8 cellular contexts compared by ENCODE assay signal in genomic region chr20:50186151-50186885, GRCh38. TPM values are rescaled to one million over a fixed set of nuclear protein-coding genes. Genes with fewer than 3 reads are reported as not detected.
DNase-seq lines count a peak whose midpoint lies in the region; ATAC-seq, FAIRE-seq and TF ChIP-seq lines count a peak whose summit lies in the region.

No MANE protein-coding gene starts in this region.

- H3K4me1 Mint-ChIP-seq in CD8-positive, alpha-beta T cell (ENCODE audit: low read depth) = peaks cover 2% of the 10 kb centered on the region

- no peak overlapping the region for H2BK12ac ChIP-seq in H1 (ENCODE audit: low read depth, low read length)

- H3K4ac ChIP-seq in H1 (replicated peaks; ENCODE audit: insufficient read length, low read depth, low read length) = no peak overlapping the region

- H3K4me3 Mint-ChIP-seq in CD8-positive, alpha-beta T cell = no peak overlapping the region

- no peak overlapping the region for H2BK120ac ChIP-seq in H1 (replicated peaks; ENCODE audit: low read depth, low read length)

- CTCF ChIA-PET in CD8-positive, alpha-beta T cell (lab: Charles Lee) = interaction anchor here (0.5 to 16.8 kb wide), 27 partner anchors 9 to 563 kb away, joined by 3 to 325 read pairs (median 3); partner anchors contain the start of gene PEDS1
- CTCF ChIA-PET in H1 (lab: Charles Lee; ENCODE audit: partially characterized antibody) = interaction anchor here (0.5 to 8.8 kb wide), 44 partner anchors 9 to 1156 kb away, joined by 3 to 115 read pairs (median 4); no protein-coding TSS in a partner anchor

- POLR2A ChIA-PET in CD8-positive, alpha-beta T cell (lab: Charles Lee) = no interaction called here
- POLR2A ChIA-PET in H1 (lab: Charles Lee; ENCODE audit: partially characterized antibody) = interaction anchor here (0.9 to 1.4 kb wide), 3 partner anchors 11 to 147 kb away, joined by 3 read pairs; no protein-coding TSS in a partner anchor

- TF ChIP-seq RAD21 in H1 (IDR thresholded peaks at IDR 0.05 in 1 of 2, conservative IDR thresholded peaks at IDR 0.05 in 1 of 2; ENCODE audit: low read depth in 2 of 2, low read length in 2 of 2) = peak; percentile 98

- H3K4me1 ChIP-seq in CD8-positive, alpha-beta T cell (ENCODE audit: insufficient read depth, low read length) = no peaks in the 10 kb centered on the region
- peaks cover 0 to 13% (median 4%) of the 10 kb centered on the region in 4 experiments; a peak in 5 of 7 replicates for H3K4me1 ChIP-seq in H1 (replicated peaks in 1 of 4; ENCODE audit: control insufficient read depth in 3 of 4, insufficient read depth in 4 of 4, low read length in 3 of 4)

- peaks cover 17% of the 10 kb centered on the region for H3K27me3 Mint-ChIP-seq in CD8-positive, alpha-beta T cell (ENCODE audit: low read depth)

- H2BK15ac ChIP-seq in H1 (ENCODE audit: low read length) = no peak overlapping the region

- no peak overlapping the region for H3K27ac Mint-ChIP-seq in CD8-positive, alpha-beta T cell

- H3K18ac ChIP-seq in H1 (ENCODE audit: extremely low read depth, low read length) = no peak overlapping the region

- no peak overlapping the region for H2BK5ac ChIP-seq in H1 (ENCODE audit: low read depth, low read length)

- H4K8ac ChIP-seq in H1 (ENCODE audit: extremely low read depth, insufficient read depth, low read length) = no peak overlapping the region

- no peak overlapping the region for H4K91ac ChIP-seq in H1 (replicated peaks; ENCODE audit: insufficient read length, low read length)

- no peaks in the 10 kb centered on the region for H3K36me3 ChIP-seq in CD8-positive, alpha-beta T cell (ENCODE audit: insufficient read depth, low read length)
- no peaks in the 10 kb centered on the region for H3K36me3 ChIP-seq in H1 (ENCODE audit: control insufficient read depth in 2 of 4, insufficient read depth in 4 of 4, low read length in 3 of 4)

- no peak overlapping the region for H3K4me2 ChIP-seq in H1 (ENCODE audit: insufficient read depth in 1 of 2, low read depth in 2 of 2, low read length in 2 of 2)

- H3K27ac ChIP-seq in CD8-positive, alpha-beta T cell (ENCODE audit: low read depth, low read length) = no peak overlapping the region
- H3K27ac ChIP-seq in H1 (ENCODE audit: low read depth, low read length) = no peak overlapping the region

- TF ChIP-seq POLR2A in H1 (IDR thresholded peaks at IDR 0.05; ENCODE audit: control extremely low read depth in 1 of 2, low read depth in 2 of 2, low read length in 2 of 2) = no peak

- no peaks in the 10 kb centered on the region for H3K9me3 Mint-ChIP-seq in CD8-positive, alpha-beta T cell

- no peaks in the 10 kb centered on the region for H3K79me2 ChIP-seq in H1 (ENCODE audit: control insufficient read depth in 1 of 2, insufficient read depth in 2 of 2, low read length in 2 of 2)

- no peak overlapping the region for H3K14ac ChIP-seq in H1 (ENCODE audit: insufficient read length)

- H2AFZ ChIP-seq in H1 (ENCODE audit: low read length) = 0 out of 2 replicates have a peak overlapping the region, but pooled peaks have one; percentile 20

- no peaks in the 10 kb centered on the region for H3K27me3 ChIP-seq in CD8-positive, alpha-beta T cell (ENCODE audit: insufficient read depth, low read length)
- H3K27me3 ChIP-seq in H1 (replicated peaks in 1 of 4; ENCODE audit: control insufficient read depth in 3 of 4, extremely low read depth in 1 of 4, insufficient read depth in 3 of 4, low read length in 3 of 4) = peaks cover 0 to 2% (median 0%) of the 10 kb centered on the region in 4 experiments; a peak in 1 of 7 replicates

- TF ChIP-seq CTCF in CD8-positive, alpha-beta T cell (IDR thresholded peaks at IDR 0.05) = peak; percentile 96
- TF ChIP-seq CTCF in H1 (IDR thresholded peaks at IDR 0.05; ENCODE audit: control extremely low read depth in 1 of 3, insufficient read depth in 1 of 3, low read depth in 1 of 3, low read length in 3 of 3) = peak; percentile 95 to 99 (median 97)

- H3K9me3 ChIP-seq in CD8-positive, alpha-beta T cell (ENCODE audit: low read length) = no peaks in the 10 kb centered on the region
- no peaks in the 10 kb centered on the region for H3K9me3 ChIP-seq in H1 (ENCODE audit: insufficient read depth in 2 of 2, low read depth in 1 of 2, low read length in 1 of 2)

- H3K36me3 Mint-ChIP-seq in CD8-positive, alpha-beta T cell = no peaks in the 10 kb centered on the region

- H3K4me3 ChIP-seq in CD8-positive, alpha-beta T cell (ENCODE audit: low read depth, low read length) = no peak overlapping the region
- no peak overlapping the region for H3K4me3 ChIP-seq in H1 (ENCODE audit: extremely low read depth in 1 of 4, insufficient read depth in 2 of 4, low read depth in 3 of 4, low read length in 4 of 4)

- no peak overlapping the region for H2AK5ac ChIP-seq in H1 (ENCODE audit: low read depth, low read length)

- intact Hi-C loops in CD8-positive, alpha-beta T cell (cut with DNase I, micrococcal nuclease) = loop anchor here (1.0 to 5.0 kb wide), 7 partner anchors 274 to 562 kb away; no protein-coding TSS in a partner anchor

- no peak overlapping the region for H3K56ac ChIP-seq in H1 (replicated peaks; ENCODE audit: insufficient read length, low read depth, low read length)

- peak; percentile 74 to 96 (median 88) for DNase-seq in CD8-positive, alpha-beta T cell
- DNase-seq in HT1080 (ENCODE audit: low read depth) (peak; percentile 70), NOMO-1 treated with DMSO at 0.1 percent for 48 hours (lab: John Stamatoyannopoulos, UW; ENCODE audit: unreplicated experiment) (peak; percentile 46), H1 (ENCODE audit: low read depth in 1 of 2, low spot score in 2 of 2) (peak; percentile 84 to 100), midbrain (lab: John Stamatoyannopoulos, UW) (peak; percentile 87)
- peak; percentile 70 to 84 for DNase-seq in activated CD8-positive, alpha-beta memory T cell treated with anti-CD3 and anti-CD28 coated beads for 4 hours (ENCODE audit: low read depth in 2 of 2)
- peak; percentile 83 for DNase-seq in stimulated activated CD8-positive, alpha-beta memory T cell treated with anti-CD3 and anti-CD28 coated beads, Interleukin-4, amount 100 ng/mL, for 24 hours (ENCODE audit: low read depth)

- FAIRE-seq in H1 (lab: Jason Lieb, UNC) = no peak

- no peak overlapping the region for H3K9ac ChIP-seq in H1 (replicated peaks in 1 of 4; ENCODE audit: extremely low read depth in 1 of 4, low read depth in 3 of 4, low read length in 3 of 4)

- no peaks in the 10 kb centered on the region; the same call in 1 of the 2 replicates for H3K23me2 ChIP-seq in H1 (ENCODE audit: low read depth, low read length)

- H4K20me1 ChIP-seq in H1 (replicated peaks in 1 of 2; ENCODE audit: control insufficient read depth in 1 of 2, insufficient read depth in 2 of 2, low read length in 2 of 2) = no peaks in the 10 kb centered on the region

- TF ChIP-seq EP300 in H1 (IDR thresholded peaks at IDR 0.05; ENCODE audit: borderline replicate concordance in 1 of 2, low read depth in 2 of 2, low read length in 2 of 2) = no peak

- no peaks in the 10 kb centered on the region for H3K79me1 ChIP-seq in H1 (ENCODE audit: low read depth, low read length)

- no peak overlapping the region for H4K5ac ChIP-seq in H1 (ENCODE audit: insufficient read length, low read depth, low read length)

- peak; percentile 46 for ATAC-seq in CD8-positive, alpha-beta T cell
- no peak for ATAC-seq in GM19397 (IDR thresholded peaks at IDR 0.05; ENCODE audit: unreplicated experiment)

- WGBS in H1 (ENCODE audit: extremely low coverage in 1 of 2, insufficient coverage in 1 of 2, insufficient read length in 1 of 2, insufficient replicate concordance in 2 of 2, low coverage in 1 of 2, low lambda C conversion rate in 2 of 2, missing lambda C conversion rate in 1 of 2), 2 experiments = 34% methylated on average over 16 of the region's 16 CpGs; no CpG with 5 or more reads in 1 of the 2 experiments

- no peak overlapping the region for H3K23ac ChIP-seq in H1 (ENCODE audit: insufficient read length)

- H2BK20ac ChIP-seq in H1 (ENCODE audit: low read length) = no peak overlapping the region

TF ChIP-seq in H1, 55 proteins besides CTCF, POLR2A, EP300 and RAD21:
- 0 out of 2 replicates have a peak, but pooled peaks have one; percentile 22 for TF ChIP-seq YY1 (IDR thresholded peaks at IDR 0.05; ENCODE audit: low read depth, low read length)
- TF ChIP-seq SRF (IDR thresholded peaks at IDR 0.05; ENCODE audit: low read depth, low read length) = no peak

RNA-seq across cellular contexts. Expression of gene CEBPB, which starts 4.3 kb away (rescaled TPM):
- 10 to 100 TPM; 37.2 to 37.6 TPM for total RNA-seq in CD8-positive, alpha-beta T cell
- total RNA-seq in HT1080 (2014; rRNA removed; shearing (Covaris generic)) = 58.5 and 60.7 TPM in 2 replicates
- polyA plus RNA-seq in HT1080 (2015; cell fraction: cytosol; rRNA removed) = 62.8 and 67.9 TPM in 2 replicates
- 41.8 and 47.4 TPM in 2 replicates for polyA plus RNA-seq in HT1080 (2015; cell fraction: nucleus; rRNA removed)
- total RNA-seq in H1 (2021; fragmentation: NEBNext Ultra II Directional; extraction: Animal tissue kit (Norgen Biotek cat#: 25700)) = 24.1 and 24.5 TPM in 2 replicates
- polyA plus RNA-seq in H1 (2011; rRNA removed) = 7.1 and 13.1 TPM in 2 replicates
- polyA plus RNA-seq in H1 (2011; cell fraction: cytosol; rRNA removed) = 16.1 TPM
- 10.5 TPM for polyA plus RNA-seq in H1 (2011; cell fraction: nucleus; rRNA removed)
- 6.1 to 8.3 TPM (median 7.2 TPM) in 4 replicates for polyA plus RNA-seq in H1 (2012, experiment 1 of 2)
- polyA plus RNA-seq in H1 (2012, experiment 2 of 2) = 4.8 TPM
- 15.1 TPM for polyA plus RNA-seq in H1 (2013, experiment 1 of 2)
- polyA plus RNA-seq in H1 (2013, experiment 2 of 2) = 15.0 TPM
- 1.3 and 1.4 TPM in 2 replicates for polyA minus RNA-seq in H1 (2011; rRNA and poly(A)+ RNA removed)
- 18.6 TPM for polyA minus RNA-seq in H1 (2011; cell fraction: cytosol; rRNA and poly(A)+ RNA removed)
- 16.1 TPM for polyA minus RNA-seq in H1 (2011; cell fraction: nucleus; rRNA and poly(A)+ RNA removed)

RNA-seq across cellular contexts. Expression of gene PEDS1, which starts 32.8 kb away (rescaled TPM):
- 10 to 100 TPM; 19.0 to 20.8 TPM for total RNA-seq in CD8-positive, alpha-beta T cell
- total RNA-seq in HT1080 (2014; rRNA removed; shearing (Covaris generic)) = 29.2 and 38.7 TPM in 2 replicates
- polyA plus RNA-seq in HT1080 (2015; cell fraction: cytosol; rRNA removed) = 41.4 and 42.9 TPM in 2 replicates
- polyA plus RNA-seq in HT1080 (2015; cell fraction: nucleus; rRNA removed) = 21.5 and 22.1 TPM in 2 replicates
- total RNA-seq in H1 (2021; fragmentation: NEBNext Ultra II Directional; extraction: Animal tissue kit (Norgen Biotek cat#: 25700)) = 28.9 and 33.3 TPM in 2 replicates
- 75.9 and 82.7 TPM in 2 replicates for polyA plus RNA-seq in H1 (2011; rRNA removed)
- 32.6 TPM for polyA plus RNA-seq in H1 (2011; cell fraction: cytosol; rRNA removed)
- 44.3 TPM for polyA plus RNA-seq in H1 (2011; cell fraction: nucleus; rRNA removed)
- polyA plus RNA-seq in H1 (2012, experiment 1 of 2) = 23.4 to 37.5 TPM (median 32.2 TPM) in 4 replicates
- 31.5 TPM for polyA plus RNA-seq in H1 (2012, experiment 2 of 2)
- polyA plus RNA-seq in H1 (2013, experiment 1 of 2) = 51.2 TPM
- 59.3 TPM for polyA plus RNA-seq in H1 (2013, experiment 2 of 2)
- 63.8 and 102 TPM in 2 replicates for polyA minus RNA-seq in H1 (2011; rRNA and poly(A)+ RNA removed)
- 37.4 TPM for polyA minus RNA-seq in H1 (2011; cell fraction: cytosol; rRNA and poly(A)+ RNA removed)
- 12.9 TPM for polyA minus RNA-seq in H1 (2011; cell fraction: nucleus; rRNA and poly(A)+ RNA removed)
